8 cellular contexts compared by ENCODE assay signal in genomic region chr7:159143780-159144755, GRCh38. TPM values are rescaled to one million over a fixed set of nuclear protein-coding genes. Genes with fewer than 3 reads are reported as not detected.
DNase-seq lines count a peak whose midpoint lies in the region; ATAC-seq and TF ChIP-seq lines count a peak whose summit lies in the region.

No MANE protein-coding gene starts in this region.

- H3K9me3 Mint-ChIP-seq in endodermal cell = peaks cover 11% of the 10 kb centered on the region
- no peaks in the 10 kb centered on the region for H3K9me3 Mint-ChIP-seq in natural killer cell treated with Interleukin-12 subunit alpha and Interleukin-12 subunit beta and Interleukin-15 and Interleukin-18, amount 100 ng/mL, for 72 hours

- H3K27me3 ChIP-seq in endodermal cell (ENCODE audit: control insufficient read depth, insufficient read depth, low read length, poor library complexity, severe bottlenecking) (peaks cover 38% of the 10 kb centered on the region), vagina (no peaks in the 10 kb centered on the region)

- H3K9me3 ChIP-seq in endodermal cell (ENCODE audit: control insufficient read depth, low read length) (peaks cover 33% of the 10 kb centered on the region), vagina (no peaks in the 10 kb centered on the region)

- H3K4me1 Mint-ChIP-seq in endodermal cell = peaks cover 32% of the 10 kb centered on the region
- peaks cover 0 to 5% of the 10 kb centered on the region in 2 donors for H3K4me1 Mint-ChIP-seq in natural killer cell treated with Interleukin-12 subunit alpha and Interleukin-12 subunit beta and Interleukin-15 and Interleukin-18, amount 100 ng/mL, for 72 hours (ENCODE audit: low read depth in 2 of 2)

- DNase-seq in stimulated activated CD4-positive, alpha-beta T cell treated with anti-CD3 and anti-CD28 coated beads, Interleukin-12 subunit alpha, Interleukin-12 subunit beta, amount 100 ng/mL, for 4 hours = peak; percentile 13
- DNase-seq in stimulated activated CD4-positive, alpha-beta T cell treated with anti-CD3 and anti-CD28 coated beads, Interleukin-4, amount 100 ng/mL, for 24 hours = no peak
- DNase-seq in endodermal cell = peak; percentile 75
- DNase-seq in natural killer cell treated with Interleukin-12 subunit alpha and Interleukin-12 subunit beta and Interleukin-15 and Interleukin-18, amount 100 ng/mL, for 72 hours (ENCODE audit: low spot score) = no peak
- peak; percentile 46 to 82 for DNase-seq in vagina (ENCODE audit: extremely low spot score in 2 of 2)
- DNase-seq in OCI-M2 (lab: John Stamatoyannopoulos, UW; ENCODE audit: unreplicated experiment) = no peak
- DNase-seq in SKM-1 (lab: John Stamatoyannopoulos, UW; ENCODE audit: unreplicated experiment) = no peak

- H3K27ac ChIP-seq in endodermal cell (ENCODE audit: low read depth, low read length) = no peak overlapping the region
- H3K27ac ChIP-seq in vagina = peak overlapping the region; percentile 82

- H3K4me1 ChIP-seq in endodermal cell (ENCODE audit: control insufficient read depth, insufficient read depth, low read length) (peaks cover 4% of the 10 kb centered on the region), vagina (peaks cover 23% of the 10 kb centered on the region)

- no peak overlapping the region for H3K27ac Mint-ChIP-seq in endodermal cell
- H3K27ac Mint-ChIP-seq in natural killer cell treated with Interleukin-12 subunit alpha and Interleukin-12 subunit beta and Interleukin-15 and Interleukin-18, amount 100 ng/mL, for 72 hours = no peak overlapping the region

- no peak overlapping the region for H3K9ac ChIP-seq in endodermal cell (ENCODE audit: extremely low read depth, low read length, poor library complexity, severe bottlenecking)

- WGBS in endodermal cell (ENCODE audit: insufficient coverage in 1 of 2, insufficient read length in 1 of 2), 2 experiments = 24 to 35% methylated on average over 47 to 97 of the region's 97 CpGs

- peaks cover 33% of the 10 kb centered on the region for H3K27me3 Mint-ChIP-seq in endodermal cell (ENCODE audit: insufficient read depth)
- H3K27me3 Mint-ChIP-seq in natural killer cell treated with Interleukin-12 subunit alpha and Interleukin-12 subunit beta and Interleukin-15 and Interleukin-18, amount 100 ng/mL, for 72 hours = peaks cover 7% of the 10 kb centered on the region in 2 donors

- intact Hi-C loops in vagina (cut with DNase I) = no loop called here

- H3K36me3 ChIP-seq in endodermal cell (ENCODE audit: control insufficient read depth, insufficient read depth, low read length) (no peaks in the 10 kb centered on the region), vagina (no peaks in the 10 kb centered on the region)

- TF ChIP-seq CTCF in endodermal cell (conservative IDR thresholded peaks at IDR 0.05) = no peak
- no peak for TF ChIP-seq CTCF in vagina (IDR thresholded peaks at IDR 0.05)

- H3K4me3 Mint-ChIP-seq in endodermal cell = peak overlapping the region; percentile 67
- H3K4me3 Mint-ChIP-seq in natural killer cell treated with Interleukin-12 subunit alpha and Interleukin-12 subunit beta and Interleukin-15 and Interleukin-18, amount 100 ng/mL, for 72 hours = peak overlapping the region; percentile 70

- TF ChIP-seq POLR2A in vagina (IDR thresholded peaks at IDR 0.05) = no peak

- peak overlapping the region; percentile 75 for H3K4me3 ChIP-seq in endodermal cell (ENCODE audit: low read length)
- peak overlapping the region; percentile 73 to 81 for H3K4me3 ChIP-seq in vagina

- peaks cover 12% of the 10 kb centered on the region for H3K36me3 Mint-ChIP-seq in endodermal cell (ENCODE audit: low read depth)
- no peaks in the 10 kb centered on the region for H3K36me3 Mint-ChIP-seq in natural killer cell treated with Interleukin-12 subunit alpha and Interleukin-12 subunit beta and Interleukin-15 and Interleukin-18, amount 100 ng/mL, for 72 hours

- peak; percentile 27 to 52 for ATAC-seq in natural killer cell treated with Interleukin-12 subunit alpha and Interleukin-12 subunit beta and Interleukin-15 and Interleukin-18, amount 100 ng/mL, for 72 hours
- ATAC-seq in GM19351 (IDR thresholded peaks at IDR 0.05; ENCODE audit: unreplicated experiment) = no peak

RNA-seq across cellular contexts. Expression of gene VIPR2, which starts 0.6 kb away (rescaled TPM):
- total RNA-seq in endodermal cell (1 to 10 TPM in 1 of 2 donors, under 1 TPM in 1; 0.64 to 1.8 TPM), vagina (11.3 TPM)
- 0.57 TPM for polyA plus RNA-seq in endodermal cell (2013, experiment 1 of 2)
- 0.41 TPM for polyA plus RNA-seq in endodermal cell (2013, experiment 2 of 2)
- total RNA-seq in natural killer cell treated with Interleukin-12 subunit alpha and Interleukin-12 subunit beta and Interleukin-15 and Interleukin-18, amount 100 ng/mL, for 72 hours = under 1 TPM; 0.36 to 0.45 TPM

Comparison
In these comparisons a context has a peak if more than half of its experiments do, and no peak if none do; other contexts are left out.
1. DNase-seq: peak in stimulated activated CD4-positive, alpha-beta T cell treated with anti-CD3 and anti-CD28 coated beads, Interleukin-12 subunit alpha, Interleukin-12 subunit beta, amount 100 ng/mL, for 4 hours (single experiment), endodermal cell (single experiment) and vagina (2 of 2); none in stimulated activated CD4-positive, alpha-beta T cell treated with anti-CD3 and anti-CD28 coated beads, Interleukin-4, amount 100 ng/mL, for 24 hours (single experiment), natural killer cell treated with Interleukin-12 subunit alpha and Interleukin-12 subunit beta and Interleukin-15 and Interleukin-18, amount 100 ng/mL, for 72 hours (single experiment), OCI-M2 (single experiment) and SKM-1 (single experiment).